ENCODE assay signal across 1 cellular context in genomic region chr6:1024587-1024986, GRCh38.
A peak's percentile ranks its signal among the peaks of the same experiment; 100 is the strongest.
TF ChIP-seq lines count a peak whose summit lies in the region.

No MANE protein-coding gene starts in this region.

TF ChIP-seq in HEK293, 187 proteins besides CTCF, POLR2A, EP300 and RAD21 (continued from another document and continues in another):
- no peak for TF ChIP-seq ZBTB26 (tag by site-specific recombination; optimal IDR thresholded peaks at IDR 0.05)
- TF ChIP-seq ZBTB49 (tag by site-specific recombination; IDR thresholded peaks at IDR 0.05; ENCODE audit: low read depth) = no peak
- TF ChIP-seq SALL2 (tag by site-specific recombination; IDR thresholded peaks at IDR 0.05; ENCODE audit: borderline replicate concordance) = no peak
- TF ChIP-seq SP7 (tag by site-specific recombination; IDR thresholded peaks at IDR 0.05) = peak; percentile 90
- no peak for TF ChIP-seq ZNF529 (tag by site-specific recombination; IDR thresholded peaks at IDR 0.05; ENCODE audit: insufficient replicate concordance)
- no peak for TF ChIP-seq ZNF169 (tag by site-specific recombination; IDR thresholded peaks at IDR 0.05)
- TF ChIP-seq ZNF18 (tag by site-specific recombination; IDR thresholded peaks at IDR 0.05) = peak; percentile 47; the same call in 1 of the 2 replicates
- no peak for TF ChIP-seq ZNF518A (tag by site-specific recombination; conservative IDR thresholded peaks at IDR 0.05; ENCODE audit: low read depth)
- TF ChIP-seq YY1 (tag by site-specific recombination; IDR thresholded peaks at IDR 0.05) = no peak
- TF ChIP-seq ZNF423 (tag by site-specific recombination; IDR thresholded peaks at IDR 0.05) = no peak
- peak; percentile 58; the same call in 1 of the 2 replicates for TF ChIP-seq TSHZ1 (tag by site-specific recombination; IDR thresholded peaks at IDR 0.05; ENCODE audit: borderline replicate concordance)
- TF ChIP-seq ZNF174 (tag by site-specific recombination; IDR thresholded peaks at IDR 0.05) = no peak
- TF ChIP-seq ZNF433 (tag by site-specific recombination; IDR thresholded peaks at IDR 0.05; ENCODE audit: low read depth) = no peak
- no peak for TF ChIP-seq ELK4 (IDR thresholded peaks at IDR 0.05; ENCODE audit: borderline replicate concordance, low read depth, low read length)
- no peak for TF ChIP-seq ZNF555 (tag by site-specific recombination; conservative IDR thresholded peaks at IDR 0.05)
- peak; percentile 33; the same call in 1 of the 2 replicates for TF ChIP-seq ZBTB21 (tag by site-specific recombination; IDR thresholded peaks at IDR 0.05)
- TF ChIP-seq SP3 (tag by site-specific recombination; IDR thresholded peaks at IDR 0.05) = no peak
- TF ChIP-seq ZNF366 (tag by site-specific recombination; conservative IDR thresholded peaks at IDR 0.05) = 0 out of 2 replicates have a peak, but pooled peaks have one; percentile 22
- no peak for TF ChIP-seq ZNF521 (tag by site-specific recombination; IDR thresholded peaks at IDR 0.05)
- no peak for TF ChIP-seq ZNF140 (tag by site-specific recombination; IDR thresholded peaks at IDR 0.05)
- TF ChIP-seq ZBTB44 (tag by site-specific recombination; IDR thresholded peaks at IDR 0.05) = peak; percentile 95
- no peak for TF ChIP-seq SCRT1 (tag by site-specific recombination; IDR thresholded peaks at IDR 0.05; ENCODE audit: borderline replicate concordance)
- peak; percentile 43 for TF ChIP-seq ZNF398 (tag by site-specific recombination; IDR thresholded peaks at IDR 0.05)
- peak; percentile 76; the same call in 1 of the 2 replicates for TF ChIP-seq BCL6B (tag by site-specific recombination; IDR thresholded peaks at IDR 0.05)
- no peak for TF ChIP-seq ZNF514 (tag by site-specific recombination; IDR thresholded peaks at IDR 0.05)
- no peak for TF ChIP-seq ZNF324 (tag by site-specific recombination; IDR thresholded peaks at IDR 0.05)
- 0 out of 2 replicates have a peak, but pooled peaks have one; percentile 30 for TF ChIP-seq KLF1 (tag by site-specific recombination; IDR thresholded peaks at IDR 0.05)
- TF ChIP-seq ZNF561 (tag by site-specific recombination; IDR thresholded peaks at IDR 0.05; ENCODE audit: borderline replicate concordance) = peak; percentile 95
- TF ChIP-seq ZSCAN30 (tag by site-specific recombination; IDR thresholded peaks at IDR 0.05) = no peak; the same call in 1 of the 2 replicates
- 0 out of 2 replicates have a peak, but pooled peaks have one; percentile 17 for TF ChIP-seq ZBTB20 (tag by site-specific recombination; IDR thresholded peaks at IDR 0.05)
- no peak for TF ChIP-seq ZNF585B (tag by site-specific recombination; IDR thresholded peaks at IDR 0.05)
- TF ChIP-seq MZF1 (tag by site-specific recombination; IDR thresholded peaks at IDR 0.05; ENCODE audit: borderline replicate concordance) = 0 out of 2 replicates have a peak, but pooled peaks have one; percentile 34
- 0 out of 2 replicates have a peak, but pooled peaks have one; percentile 32 for TF ChIP-seq ATF2 (tag by site-specific recombination; IDR thresholded peaks at IDR 0.05; ENCODE audit: low read depth)
- TF ChIP-seq EGR2 (tag by site-specific recombination; IDR thresholded peaks at IDR 0.05; ENCODE audit: low read depth) = no peak
- TF ChIP-seq ZNF501 (tag by site-specific recombination; IDR thresholded peaks at IDR 0.05) = no peak
